In the genomic region with DNA sequence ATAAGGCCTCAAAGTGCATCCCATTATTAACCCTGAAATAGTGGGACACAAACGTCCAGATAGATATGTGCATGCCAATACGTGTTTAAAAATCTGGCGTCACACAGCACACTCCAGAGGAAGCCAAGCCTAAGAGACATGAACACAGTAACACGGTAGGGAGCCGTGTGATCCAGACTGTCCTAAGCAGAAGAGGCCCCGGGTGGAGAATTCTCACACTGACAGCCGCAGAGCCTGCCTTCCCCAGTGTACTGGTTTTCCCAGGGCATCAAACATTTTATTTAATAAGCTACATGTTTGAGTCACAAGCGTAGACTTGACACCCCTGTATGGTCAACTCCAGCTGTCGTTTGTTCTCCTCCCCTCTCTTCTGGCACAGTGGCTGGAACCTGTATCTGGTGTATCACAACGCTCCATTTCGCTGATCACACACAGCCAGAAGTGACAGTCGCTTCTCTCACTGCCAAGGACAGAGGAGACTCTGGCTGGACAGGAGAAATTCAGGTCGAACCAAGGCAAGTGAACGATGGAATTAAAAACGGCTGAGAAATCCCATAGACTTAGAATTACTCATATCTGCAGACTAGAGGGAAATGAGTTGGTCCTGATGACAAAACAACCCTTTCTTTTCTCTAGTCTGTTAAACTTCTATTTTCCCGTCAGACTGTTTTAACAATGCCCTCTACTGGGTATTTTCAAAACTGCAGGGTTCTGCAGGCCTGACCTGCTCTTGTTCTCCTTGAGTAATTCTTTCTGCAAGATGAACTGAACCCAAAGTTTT, we compare ENCODE assay signal across 8 cellular contexts.
DNase-seq lines count a peak whose midpoint lies in the region; ATAC-seq and TF ChIP-seq lines count a peak whose summit lies in the region.

No MANE protein-coding gene starts in this region.

- peak; percentile 64 for TF ChIP-seq CTCF in SU-DHL-6 (IDR thresholded peaks at IDR 0.05; ENCODE audit: insufficient read depth, low read length, poor library complexity, severe bottlenecking)
- peak in 2 of 3 donors; percentile 25 to 62 for TF ChIP-seq CTCF in omental fat pad (IDR thresholded peaks at IDR 0.05)

- H3F3A ChIP-seq in SU-DHL-6 (ENCODE audit: insufficient read depth): no peaks in the 10 kb centered on the region

- ATAC-seq in omental fat pad (ENCODE audit: low FRiP score) (peak; percentile 68), HG03432 (IDR thresholded peaks at IDR 0.05; ENCODE audit: unreplicated experiment) (no peak), GM18517 (IDR thresholded peaks at IDR 0.05; ENCODE audit: unreplicated experiment) (no peak)

- H3K79me2 ChIP-seq in SU-DHL-6 (ENCODE audit: insufficient read depth, low read length): no peaks in the 10 kb centered on the region

- H3K27ac ChIP-seq in SU-DHL-6 (ENCODE audit: low read depth, low read length): no peak overlapping the region

- no peaks in the 10 kb centered on the region for H3K9me2 ChIP-seq in SU-DHL-6 (replicated peaks; ENCODE audit: insufficient read depth, low read length)

- no peak overlapping the region for H3K9ac ChIP-seq in SU-DHL-6 (ENCODE audit: low read length)

- H3K9me3 ChIP-seq in SU-DHL-6 (ENCODE audit: insufficient read depth, low read length): no peaks in the 10 kb centered on the region

- no peaks in the 10 kb centered on the region for H3K36me3 ChIP-seq in SU-DHL-6 (ENCODE audit: low read length)

- H2AFZ ChIP-seq in SU-DHL-6 (ENCODE audit: low read depth, low read length, severe bottlenecking): no peak overlapping the region

- DNase-seq in NCI-H526 (lab: John Stamatoyannopoulos, UW): peak; percentile 40 to 76
- no peak for DNase-seq in NCI-H526 treated with DMSO at 0.1 percent for 48 hours (lab: John Stamatoyannopoulos, UW)
- peak; percentile 16 for DNase-seq in HPDE6-E6E7 (ENCODE audit: extremely low spot score)
- DNase-seq in fibroblast of the conjunctiva (ENCODE audit: low read depth): peak; percentile 1
- no peak for DNase-seq in omental fat pad (ENCODE audit: low spot score)

- H4K20me1 ChIP-seq in SU-DHL-6 (ENCODE audit: low read depth, low read length): no peaks in the 10 kb centered on the region

- H3K4me3 ChIP-seq in SU-DHL-6 (ENCODE audit: insufficient read depth, low read length, poor library complexity, severe bottlenecking): no peak overlapping the region

- H3K4me2 ChIP-seq in SU-DHL-6 (ENCODE audit: low read depth, low read length, poor library complexity, severe bottlenecking): no peak overlapping the region

- no peaks in the 10 kb centered on the region for H3K27me3 ChIP-seq in SU-DHL-6 (ENCODE audit: low read length)

Comparison
In these comparisons a context has a peak if more than half of its experiments do, and no peak if none do; other contexts are left out.
1. DNase-seq: peak in NCI-H526 (2 of 2), HPDE6-E6E7 (single experiment) and fibroblast of the conjunctiva (single experiment); none in NCI-H526 treated with DMSO at 0.1 percent for 48 hours (single experiment) and omental fat pad (single experiment).